In the genomic region with DNA sequence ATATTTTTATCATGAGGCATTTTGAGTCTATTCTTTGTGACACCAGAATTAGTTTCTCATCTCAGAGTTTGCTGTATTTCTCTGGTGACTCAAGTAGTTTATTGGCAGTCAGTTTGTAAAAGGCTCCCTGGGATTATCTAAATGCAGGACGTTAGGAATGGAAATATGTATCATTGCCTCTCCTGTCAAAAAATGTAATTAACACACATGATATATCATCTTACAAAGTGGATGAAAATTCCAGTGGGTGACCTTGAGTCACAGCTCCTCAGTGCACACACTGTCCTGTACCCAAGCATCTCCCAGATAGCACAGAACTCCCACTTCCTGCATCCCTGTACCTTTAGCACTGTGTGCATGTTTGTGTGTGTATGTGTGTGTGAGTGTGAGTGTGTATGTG, we compare ENCODE assay signal across 20 cellular contexts.
A peak's percentile ranks its signal among the peaks of the same experiment; 100 is the strongest.
DNase-seq lines count a peak whose midpoint lies in the region; ATAC-seq and TF ChIP-seq lines count a peak whose summit lies in the region.
"Had no signal": no experiment of that assay in that cellular context is flagged by ENCODE, and none has a peak within 500 bp of the region (broad histone marks: within the 10 kb centered on the region; RNA-seq: fewer than 3 reads in every experiment).

No MANE protein-coding gene starts in this region.

- ATAC-seq in left cardiac atrium (peak; percentile 42 to 52), gastrocnemius medialis (peak; percentile 23 to 70), esophagus mucosa (no peak), GM19455 (IDR thresholded peaks at IDR 0.05; ENCODE audit: unreplicated experiment) (no peak)
- ATAC-seq: activated CD8-positive, alpha-beta T cell treated with anti-CD3 and anti-CD28 coated beads, Interleukin-2, amount 10 ng/mL, durations not matched to agents 7 days and 5 days; left lobe of liver; naive thymus-derived CD8-positive, alpha-beta T cell; WTC11 had no signal

- intact Hi-C loops in left cardiac atrium (cut with DNase I) (no loop called here), gastrocnemius medialis (cut with DNase I; ENCODE audit: low total_unique reads) (no loop called here)

- no peaks in the 10 kb centered on the region for H3K27me3 ChIP-seq in gastrocnemius medialis
- H3K27me3 ChIP-seq: adrenal gland, stomach had no signal

- no peak overlapping the region for H3K4me3 ChIP-seq in choroid plexus epithelial cell (ENCODE audit: low read depth, low read length)
- H3K4me3 ChIP-seq in gastrocnemius medialis: no peak overlapping the region
- H3K4me3 ChIP-seq: adrenal gland, stomach had no signal

- TF ChIP-seq POLR2A in gastrocnemius medialis (IDR thresholded peaks at IDR 0.05): no peak

- DNase-seq in ELR (ENCODE audit: low read depth) (peak; percentile 4), choroid plexus epithelial cell (ENCODE audit: low read depth) (peak; percentile 50), left cardiac atrium (no peak), gastrocnemius medialis (no peak), SW 1271 (lab: John Stamatoyannopoulos, UW) (no peak), foreskin melanocyte (no peak)
- DNase-seq: activated CD8-positive, alpha-beta T cell treated with anti-CD3 and anti-CD28 coated beads, Interleukin-2, amount 10 ng/mL, durations not matched to agents 7 days and 5 days; adrenal gland; H9; naive thymus-derived CD8-positive, alpha-beta T cell; NCI-H1694; NCI-H446 treated with DMSO at 0.1 percent for 48 hours; SIG-M5; stomach; T-helper 2 cell had no signal

- peaks cover 15 to 37% of the 10 kb centered on the region in 2 donors for H3K4me1 ChIP-seq in gastrocnemius medialis
- H3K4me1 ChIP-seq: adrenal gland had no signal

- TF ChIP-seq CTCF in choroid plexus epithelial cell (conservative IDR thresholded peaks at IDR 0.05; ENCODE audit: low read depth, low read length): no peak
- no peak for TF ChIP-seq CTCF in gastrocnemius medialis (IDR thresholded peaks at IDR 0.05 in 4 of 5, conservative IDR thresholded peaks at IDR 0.05 in 1 of 5)

- H3K27ac ChIP-seq in gastrocnemius medialis: peak overlapping the region; percentile 66 to 85 (median 72)
- H3K27ac ChIP-seq: epithelial cell of prostate had no signal

- no peaks in the 10 kb centered on the region for H3K9me3 ChIP-seq in gastrocnemius medialis
- H3K9me3 ChIP-seq: stomach had no signal

- H3K36me3 ChIP-seq in gastrocnemius medialis: no peaks in the 10 kb centered on the region
- H3K36me3 ChIP-seq: adrenal gland had no signal

- in situ Hi-C loops in gastrocnemius medialis (cut with MboI; ENCODE audit: low sequenced_read_pairs in 4 of 4): no loop called here

Comparison
In these comparisons a context has a peak if more than half of its experiments do, and no peak if none do; other contexts are left out.
1. DNase-seq: peak in ELR (single experiment) and choroid plexus epithelial cell (single experiment); none in left cardiac atrium (single experiment), gastrocnemius medialis (0 of 2), SW 1271 (0 of 2) and foreskin melanocyte (single experiment).
2. ATAC-seq: peak in left cardiac atrium (2 of 2) and gastrocnemius medialis (2 of 2); none in esophagus mucosa (single experiment) and GM19455 (single experiment).